26 cellular contexts compared by ENCODE assay signal in genomic region chr2:159695798-159696448, GRCh38. TPM values are rescaled to one million over a fixed set of nuclear protein-coding genes. Genes with fewer than 3 reads are reported as not detected.
A peak's percentile ranks its signal among the peaks of the same experiment; 100 is the strongest.
DNase-seq lines count a peak whose midpoint lies in the region; ATAC-seq and TF ChIP-seq lines count a peak whose summit lies in the region.
"Had no signal": no experiment of that assay in that cellular context is flagged by ENCODE, and none has a peak within 500 bp of the region (broad histone marks: within the 10 kb centered on the region; RNA-seq: fewer than 3 reads in every experiment).

No MANE protein-coding gene starts in this region.

- no peaks in the 10 kb centered on the region for H3K9me3 ChIP-seq in naive thymus-derived CD4-positive, alpha-beta T cell (ENCODE audit: control insufficient read depth in 2 of 3, low read length in 3 of 3)
- H3K9me3 ChIP-seq: esophagus muscularis mucosa, testis had no signal

- in situ Hi-C loops in KBM-7 (cut with MboI; ENCODE audit: low pct_unique_long_range_greater_than_20kb, low sequenced_read_pairs) (no loop called here), GM13977 (cut with MboI; ENCODE audit: low pct_unique_long_range_greater_than_20kb, low sequenced_read_pairs, unreplicated experiment) (no loop called here)

- peaks cover 0 to 15% (median 4%) of the 10 kb centered on the region in 11 donors for H3K9me3 Mint-ChIP-seq in naive thymus-derived CD4-positive, alpha-beta T cell
- H3K9me3 Mint-ChIP-seq: stimulated activated effector memory CD8-positive, alpha-beta T cell treated with anti-CD3 and anti-CD28 coated beads, Interleukin-12 subunit alpha, Interleukin-12 subunit beta, amount 100 ng/mL, for 72 hours had no signal

- no peaks in the 10 kb centered on the region for H3K4me1 ChIP-seq in naive thymus-derived CD4-positive, alpha-beta T cell (ENCODE audit: control insufficient read depth in 2 of 2, insufficient read depth in 2 of 2, low read length in 2 of 2)
- H3K4me1 ChIP-seq: esophagus muscularis mucosa, testis had no signal

- H3K27ac ChIP-seq in naive thymus-derived CD4-positive, alpha-beta T cell (ENCODE audit: low read depth, low read length) = no peak overlapping the region
- H3K27ac ChIP-seq: coronary artery, esophagus muscularis mucosa, GM23248, skin epidermis, testis, WERI-Rb-1 had no signal

- peaks cover 0 to 1% (median 0%) of the 10 kb centered on the region in 7 donors for H3K4me1 Mint-ChIP-seq in naive thymus-derived CD4-positive, alpha-beta T cell
- H3K4me1 Mint-ChIP-seq: activated naive CD4-positive, alpha-beta T cell treated with anti-CD3 and anti-CD28 coated beads, Interleukin-2, amount 10 ng/mL, durations not matched to agents 7 days and 5 days; stimulated activated effector memory CD8-positive, alpha-beta T cell treated with anti-CD3 and anti-CD28 coated beads, Interleukin-12 subunit alpha, Interleukin-12 subunit beta, amount 100 ng/mL, for 72 hours had no signal

- no peak for TF ChIP-seq CTCF in GM10248 (IDR thresholded peaks at IDR 0.05; ENCODE audit: control extremely low read depth, extremely low read depth, low read depth, missing control alignments)
- no peak for TF ChIP-seq CTCF in GM13977 (IDR thresholded peaks at IDR 0.05; ENCODE audit: extremely low read depth, insufficient read depth, missing control alignments)

- CTCF ChIA-PET in GM10248 (lab: Yijun Ruan, JAX) = interaction anchor here (1.9 kb wide), 1 partner anchor 12 kb away, joined by 4 read pairs; no protein-coding TSS in a partner anchor
- CTCF ChIA-PET in naive thymus-derived CD4-positive, alpha-beta T cell (lab: Charles Lee) = no interaction called here

- no peak overlapping the region for H3K4me3 Mint-ChIP-seq in naive thymus-derived CD4-positive, alpha-beta T cell
- H3K4me3 Mint-ChIP-seq: activated naive CD4-positive, alpha-beta T cell treated with anti-CD3 and anti-CD28 coated beads, Interleukin-2, amount 10 ng/mL, durations not matched to agents 7 days and 5 days; stimulated activated effector memory CD8-positive, alpha-beta T cell treated with anti-CD3 and anti-CD28 coated beads, Interleukin-12 subunit alpha, Interleukin-12 subunit beta, amount 100 ng/mL, for 72 hours had no signal

- no peak overlapping the region for H3K27ac Mint-ChIP-seq in naive thymus-derived CD4-positive, alpha-beta T cell
- H3K27ac Mint-ChIP-seq: activated naive CD4-positive, alpha-beta T cell treated with anti-CD3 and anti-CD28 coated beads, Interleukin-2, amount 10 ng/mL, durations not matched to agents 7 days and 5 days; stimulated activated effector memory CD8-positive, alpha-beta T cell treated with anti-CD3 and anti-CD28 coated beads, Interleukin-12 subunit alpha, Interleukin-12 subunit beta, amount 100 ng/mL, for 72 hours had no signal

- peaks cover 4 to 25% (median 21%) of the 10 kb centered on the region in 5 donors for H3K36me3 Mint-ChIP-seq in naive thymus-derived CD4-positive, alpha-beta T cell
- H3K36me3 Mint-ChIP-seq: stimulated activated effector memory CD8-positive, alpha-beta T cell treated with anti-CD3 and anti-CD28 coated beads, Interleukin-12 subunit alpha, Interleukin-12 subunit beta, amount 100 ng/mL, for 72 hours had no signal

- no peak overlapping the region for H3K4me3 ChIP-seq in naive thymus-derived CD4-positive, alpha-beta T cell (ENCODE audit: low read length)
- H3K4me3 ChIP-seq: coronary artery, esophagus muscularis mucosa, GM23248, skin epidermis, testis had no signal

- H3K36me3 ChIP-seq in naive thymus-derived CD4-positive, alpha-beta T cell (ENCODE audit: control insufficient read depth in 2 of 3, insufficient read depth in 3 of 3, low read length in 3 of 3) = no peaks in the 10 kb centered on the region
- H3K36me3 ChIP-seq: WERI-Rb-1 had no signal

- ATAC-seq in naive thymus-derived CD4-positive, alpha-beta T cell = peak; percentile 51
- ATAC-seq: left colon; stimulated activated effector memory CD8-positive, alpha-beta T cell treated with anti-CD3 and anti-CD28 coated beads, Interleukin-12 subunit alpha, Interleukin-12 subunit beta, amount 100 ng/mL, for 72 hours had no signal

- H3K27me3 ChIP-seq in naive thymus-derived CD4-positive, alpha-beta T cell (ENCODE audit: control insufficient read depth in 2 of 2, insufficient read depth in 2 of 2, low read length in 2 of 2) = no peaks in the 10 kb centered on the region
- H3K27me3 ChIP-seq: esophagus muscularis mucosa, testis had no signal

- intact Hi-C loops in naive thymus-derived CD4-positive, alpha-beta T cell (cut with micrococcal nuclease) = no loop called here

- POLR2A ChIA-PET in GM10248 (lab: Yijun Ruan, JAX) = no interaction called here
- POLR2A ChIA-PET in naive thymus-derived CD4-positive, alpha-beta T cell (lab: Charles Lee) = no interaction called here

- H3K27me3 Mint-ChIP-seq in naive thymus-derived CD4-positive, alpha-beta T cell = no peaks in the 10 kb centered on the region
- H3K27me3 Mint-ChIP-seq: activated naive CD4-positive, alpha-beta T cell treated with anti-CD3 and anti-CD28 coated beads, Interleukin-2, amount 10 ng/mL, durations not matched to agents 7 days and 5 days had no signal

- DNase-seq in GM10248 (ENCODE audit: extremely low spot score) = peak; percentile 21
- peak; percentile 57 for DNase-seq in KBM-7
- peak; percentile 59 for DNase-seq in SIG-M5 (lab: John Stamatoyannopoulos, UW)
- DNase-seq in naive thymus-derived CD4-positive, alpha-beta T cell = no peak
- no peak for DNase-seq in NCI-H1417 (lab: John Stamatoyannopoulos, UW)
- DNase-seq in UCSD-AML1 (lab: John Stamatoyannopoulos, UW; ENCODE audit: unreplicated experiment) = no peak
- no peak for DNase-seq in GM13977 (ENCODE audit: low spot score)
- DNase-seq in NCI-H345 treated with DMSO at 0.1 percent for 48 hours (lab: John Stamatoyannopoulos, UW; ENCODE audit: unreplicated experiment) = no peak
- DNase-seq: ACHN; activated naive CD4-positive, alpha-beta T cell treated with anti-CD3 and anti-CD28 coated beads, Interleukin-2, amount 10 ng/mL, durations not matched to agents 7 days and 5 days; C1 segment of cervical spinal cord; foreskin melanocyte; GM23248; left colon; mesendoderm; NCI-H1436; NCI-H510A treated with DMSO at 0.1 percent for 48 hours; occipital lobe; stimulated activated CD4-positive, alpha-beta T cell treated with anti-CD3 and anti-CD28 coated beads, Interleukin-1b, Interleukin-23, amount 100 ng/mL, for 48 hours; T-helper 2 cell; testis; WERI-Rb-1 had no signal

RNA-seq across cellular contexts. Expression of gene MARCHF7, which starts 16.4 kb away (rescaled TPM):
- 100 to 1,000 TPM in 2 of 5 experiments, 10 to 100 TPM in 3; 64.3 to 120 (median 80.2) TPM for total RNA-seq in naive thymus-derived CD4-positive, alpha-beta T cell
- 100 to 1,000 TPM; 187 to 210 TPM for polyA plus RNA-seq in naive thymus-derived CD4-positive, alpha-beta T cell

Comparison
In these comparisons a context has a peak if more than half of its experiments do, and no peak if none do; other contexts are left out.
1. DNase-seq: peak in GM10248 (single experiment), KBM-7 (single experiment) and SIG-M5 (single experiment); none in naive thymus-derived CD4-positive, alpha-beta T cell (0 of 9), NCI-H1417 (0 of 3), UCSD-AML1 (single experiment), GM13977 (single experiment) and NCI-H345 treated with DMSO at 0.1 percent for 48 hours (single experiment).